ENCODE assay signal across 2 cellular contexts in genomic region chr1:65980241-65980640, GRCh38.
TF ChIP-seq lines count a peak whose summit lies in the region.

No MANE protein-coding gene starts in this region.

TF ChIP-seq in A549, 52 proteins besides CTCF, POLR2A, EP300 and RAD21 (continued from another document):
- TF ChIP-seq HMGXB4 (CRISPR knock-in tag; IDR thresholded peaks at IDR 0.05; ENCODE audit: borderline replicate concordance): no peak
- TF ChIP-seq NFE2L2 (conservative IDR thresholded peaks at IDR 0.05; ENCODE audit: low read length): no peak
- no peak for TF ChIP-seq MAX (IDR thresholded peaks at IDR 0.05)

TF ChIP-seq in neural cell, 6 proteins besides CTCF, POLR2A, EP300 and RAD21 (continued from another document):
- TF ChIP-seq REST (IDR thresholded peaks at IDR 0.05; ENCODE audit: borderline replicate concordance): no peak
